23 cellular contexts compared by ENCODE assay signal in genomic region chr14:69504775-69505174, GRCh38. TPM values are rescaled to one million over a fixed set of nuclear protein-coding genes. Genes with fewer than 3 reads are reported as not detected.
DNase-seq lines count a peak whose midpoint lies in the region; ATAC-seq, FAIRE-seq and TF ChIP-seq lines count a peak whose summit lies in the region.
"Had no signal": no experiment of that assay in that cellular context is flagged by ENCODE, and none has a peak within 500 bp of the region (broad histone marks: within the 10 kb centered on the region; RNA-seq: fewer than 3 reads in every experiment).

No MANE protein-coding gene starts in this region.

- TF ChIP-seq CTCF in RWPE2 (IDR thresholded peaks at IDR 0.05; ENCODE audit: poor library complexity, severe bottlenecking) (no peak), spleen (IDR thresholded peaks at IDR 0.05 in 8 of 11, conservative IDR thresholded peaks at IDR 0.05 in 3 of 11) (no peak), upper lobe of left lung (IDR thresholded peaks at IDR 0.05) (no peak), esophagus squamous epithelium (IDR thresholded peaks at IDR 0.05) (no peak)

- peak; percentile 42 for FAIRE-seq in HTR-8/SVneo (lab: Jason Lieb, UNC)
- FAIRE-seq: A204.1, D721Med, GM12892, GM18507, K562 had no signal

- TF ChIP-seq EP300 in upper lobe of left lung (IDR thresholded peaks at IDR 0.05) = no peak

- DNase-seq in HTR-8/SVneo (ENCODE audit: insufficient read length, low spot score) (no peak), RWPE2 (ENCODE audit: low spot score) (peak; percentile 9), cerebellum (ENCODE audit: low spot score) (peak; percentile 46), spleen (peak; percentile 20), NCI-H2227 treated with DMSO at 0.1 percent for 48 hours (lab: John Stamatoyannopoulos, UW) (no peak), upper lobe of left lung (no peak), esophagus squamous epithelium (lab: John Stamatoyannopoulos, UW) (no peak)
- DNase-seq: ACHN; BE2C; CD4-positive, CD25-positive, alpha-beta regulatory T cell; CD8-positive, alpha-beta memory T cell; GDM1; H9; IMR-90 had no signal

- no peaks in the 10 kb centered on the region for H3K27me3 ChIP-seq in RWPE2 (ENCODE audit: insufficient read depth, poor library complexity, severe bottlenecking)
- peaks cover 0 to 17% (median 0%) of the 10 kb centered on the region in 7 donors for H3K27me3 ChIP-seq in spleen (replicated peaks in 1 of 7)
- H3K27me3 ChIP-seq in upper lobe of left lung = no peaks in the 10 kb centered on the region
- H3K27me3 ChIP-seq in esophagus squamous epithelium = peaks cover 0 to 7% (median 0%) of the 10 kb centered on the region in 4 donors
- H3K27me3 ChIP-seq: BE2C had no signal

- TF ChIP-seq POLR2A in spleen (IDR thresholded peaks at IDR 0.05) (no peak), upper lobe of left lung (IDR thresholded peaks at IDR 0.05) (no peak), esophagus squamous epithelium (IDR thresholded peaks at IDR 0.05) (no peak)

- ATAC-seq in RWPE2 (ENCODE audit: low read depth) (no peak), upper lobe of left lung (ENCODE audit: low FRiP score in 2 of 2) (no peak)
- ATAC-seq: GM23338, K562 had no signal

- H3K4me3 ChIP-seq in RWPE2 (ENCODE audit: severe bottlenecking) (no peak overlapping the region), spleen (no peak overlapping the region), upper lobe of left lung (no peak overlapping the region), esophagus squamous epithelium (no peak overlapping the region)
- H3K4me3 ChIP-seq: GM23338, K562 had no signal

- H3K4me1 ChIP-seq in RWPE2 (ENCODE audit: insufficient read depth, poor library complexity, severe bottlenecking) (no peaks in the 10 kb centered on the region), spleen (no peaks in the 10 kb centered on the region), upper lobe of left lung (peaks cover 0 to 18% (median 0%) of the 10 kb centered on the region in 4 donors), esophagus squamous epithelium (peaks cover 0 to 26% (median 0%) of the 10 kb centered on the region in 3 donors)
- H3K4me1 ChIP-seq: BE2C, Caco-2 had no signal

- intact Hi-C loops in spleen (cut with DNase I; ENCODE audit: low total_unique reads) (no loop called here), esophagus squamous epithelium (cut with DNase I) (no loop called here)

- H3K9me3 ChIP-seq in RWPE2 (ENCODE audit: severe bottlenecking) (no peaks in the 10 kb centered on the region), spleen (no peaks in the 10 kb centered on the region), upper lobe of left lung (no peaks in the 10 kb centered on the region), esophagus squamous epithelium (no peaks in the 10 kb centered on the region)
- H3K9me3 ChIP-seq: BE2C, Caco-2 had no signal

- H3K27ac ChIP-seq in RWPE2 (ENCODE audit: poor library complexity, severe bottlenecking) (no peak overlapping the region), spleen (no peak overlapping the region), upper lobe of left lung (no peak overlapping the region), esophagus squamous epithelium (no peak overlapping the region)
- H3K27ac ChIP-seq: HL-60 had no signal

- no peaks in the 10 kb centered on the region for H3K36me3 ChIP-seq in RWPE2 (ENCODE audit: low read depth)
- H3K36me3 ChIP-seq in spleen = no peaks in the 10 kb centered on the region
- H3K36me3 ChIP-seq in upper lobe of left lung = no peaks in the 10 kb centered on the region
- no peaks in the 10 kb centered on the region for H3K36me3 ChIP-seq in esophagus squamous epithelium
- H3K36me3 ChIP-seq: BE2C had no signal

- 89 to 100% (median 100%) methylated on average over 1 of the region's 1 CpG for WGBS in spleen, 5 donors
- 100% methylated on average over 1 of the region's 1 CpG; no CpG with 5 or more reads in 1 of the 2 donors for WGBS in upper lobe of left lung, 2 donors
- WGBS in esophagus squamous epithelium, 2 donors = 91 to 100% methylated on average over 1 of the region's 1 CpG

RNA-seq across cellular contexts. Expression of gene PLEKHD1, which starts 20.2 kb away (rescaled TPM):
- total RNA-seq in cerebellum (1.3 TPM), spleen (under 1 TPM in 6 of 7 donors, not detected in 1; 0.07 to 0.46 (median 0.22) TPM), upper lobe of left lung (1 to 10 TPM in 2 of 6 donors, under 1 TPM in 4; under 0.01 to 1.7 (median 0.70) TPM), esophagus squamous epithelium (under 1 TPM in 1 of 4 donors, not detected in 3; 0.19 TPM)
- under 1 TPM; 0.06 to 0.17 (median 0.09) TPM for polyA plus RNA-seq in spleen
- total RNA-seq: HT1080, K562 had no signal
- polyA plus RNA-seq: IMR-90, K562 had no signal

Comparison
In these comparisons a context has a peak if more than half of its experiments do, and no peak if none do; other contexts are left out.
1. DNase-seq: peak in RWPE2 (single experiment), cerebellum (single experiment) and spleen (single experiment); none in HTR-8/SVneo (single experiment), NCI-H2227 treated with DMSO at 0.1 percent for 48 hours (single experiment), upper lobe of left lung (0 of 2) and esophagus squamous epithelium (single experiment).